Comparison of ENCODE assay signal across 8 cellular contexts in genomic region chr11:122754553-122755322, GRCh38.
A peak's percentile ranks its signal among the peaks of the same experiment; 100 is the strongest.
DNase-seq lines count a peak whose midpoint lies in the region; ATAC-seq and TF ChIP-seq lines count a peak whose summit lies in the region.

No MANE protein-coding gene starts in this region.

- H3K4me1 ChIP-seq in transverse colon, result no peaks in the 10 kb centered on the region

- H3K4me3 ChIP-seq in WI38 (ENCODE audit: low read depth, low read length), result no peak overlapping the region
- no peak overlapping the region for H3K4me3 ChIP-seq in foreskin fibroblast (ENCODE audit: low read depth in 1 of 2, low read length in 2 of 2)
- no peak overlapping the region for H3K4me3 ChIP-seq in transverse colon
- no peak overlapping the region for H3K4me3 ChIP-seq in MG63

- H3K27me3 ChIP-seq in transverse colon, result no peaks in the 10 kb centered on the region
- H3K27me3 ChIP-seq in MG63, result no peaks in the 10 kb centered on the region

- no peaks in the 10 kb centered on the region for H3K36me3 ChIP-seq in transverse colon
- 0 out of 2 replicates have a peak, but pooled peaks cover under 1% of the 10 kb centered on the region for H3K36me3 ChIP-seq in MG63

- in situ Hi-C loops in transverse colon (cut with MboI; ENCODE audit: low pct_ligation_motif_present in 1 of 4, low pct_unique_long_range_greater_than_20kb in 1 of 4, low sequenced_read_pairs in 3 of 4), result loop anchor here in 1 of 4 donors (10.0 kb wide), 1 partner anchor 120 kb away; no protein-coding TSS in a partner anchor

- no peak overlapping the region for H3K27ac ChIP-seq in transverse colon

- DNase-seq in foreskin fibroblast, result no peak
- DNase-seq in transverse colon, result peak; percentile 11
- no peak for DNase-seq in MG63
- DNase-seq in SHP77 (lab: John Stamatoyannopoulos, UW), result no peak

- TF ChIP-seq CTCF in GM12873 (IDR thresholded peaks at IDR 0.05; ENCODE audit: insufficient read depth, low read depth, low read length, missing control alignments), result peak; percentile 74
- peak; percentile 29; the same call in 1 of the 2 replicates for TF ChIP-seq CTCF in WI38 (IDR thresholded peaks at IDR 0.05; ENCODE audit: low read depth, low read length)
- peak; percentile 30 for TF ChIP-seq CTCF in foreskin fibroblast (IDR thresholded peaks at IDR 0.05; ENCODE audit: low read depth, low read length)
- peak; percentile 16 to 29 (median 27) for TF ChIP-seq CTCF in transverse colon (IDR thresholded peaks at IDR 0.05)

- TF ChIP-seq EP300 in transverse colon (IDR thresholded peaks at IDR 0.05; ENCODE audit: low read depth), result no peak

- TF ChIP-seq POLR2A in transverse colon (IDR thresholded peaks at IDR 0.05), result no peak

- peak; percentile 63 for ATAC-seq in HG03460 (IDR thresholded peaks at IDR 0.05; ENCODE audit: unreplicated experiment)
- no peak for ATAC-seq in HG03025 (IDR thresholded peaks at IDR 0.05; ENCODE audit: low FRiP score, unreplicated experiment)

- H3K9me3 ChIP-seq in transverse colon (no peaks in the 10 kb centered on the region), MG63 (no peaks in the 10 kb centered on the region)

- WGBS in transverse colon (ENCODE audit: low coverage in 1 of 2), 2 donors, result 82% methylated on average over 16 of the region's 16 CpGs; no CpG with 5 or more reads in 1 of the 2 donors

- intact Hi-C loops in transverse colon (cut with DNase I; ENCODE audit: low total_unique reads), result no loop called here
